In the genomic region with DNA sequence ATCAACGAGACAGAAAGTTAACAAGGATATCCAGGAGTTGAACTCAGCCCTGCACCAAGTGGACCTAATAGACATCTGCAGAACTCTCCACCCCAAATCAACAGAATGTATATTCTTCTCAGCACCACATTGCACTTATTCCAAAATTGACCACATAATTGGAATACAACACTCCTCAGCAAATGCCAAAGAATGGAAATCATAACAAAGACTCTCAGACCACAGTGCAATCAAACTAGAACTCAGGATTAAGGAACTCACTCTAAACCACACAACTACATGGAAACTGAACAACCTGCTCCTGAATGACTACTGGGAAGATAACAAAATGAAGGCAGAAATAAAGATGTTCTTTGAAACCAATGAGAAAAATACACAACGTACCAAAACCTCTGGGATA, we compare ENCODE assay signal across 5 cellular contexts.
DNase-seq lines count a peak whose midpoint lies in the region; TF ChIP-seq lines count a peak whose summit lies in the region.
"Not testable (repeated sequence)": the region's sequence is repeated elsewhere in the genome, so short reads cannot be mapped to it uniquely, and the experiment has no call there.

No MANE protein-coding gene starts in this region.

- H3K27me3 Mint-ChIP-seq in activated CD4-positive, alpha-beta T cell treated with anti-CD3 and anti-CD28 coated beads, Interleukin-2, amount 10 ng/mL, durations not matched to agents 24 days and 14 days; progenitor cell of endocrine pancreas: not testable (repeated sequence)

- H3K4me3 ChIP-seq in AG10803 (ENCODE audit: low read length); astrocyte of the cerebellum (ENCODE audit: low read depth, low read length); astrocyte of the spinal cord (ENCODE audit: low read depth, low read length): not testable (repeated sequence)

- not testable (repeated sequence) for H3K9me3 Mint-ChIP-seq in activated CD4-positive, alpha-beta T cell treated with anti-CD3 and anti-CD28 coated beads, Interleukin-2, amount 10 ng/mL, durations not matched to agents 24 days and 14 days; progenitor cell of endocrine pancreas (ENCODE audit: low read depth)

- not testable (repeated sequence) for H3K4me1 Mint-ChIP-seq in activated CD4-positive, alpha-beta T cell treated with anti-CD3 and anti-CD28 coated beads, Interleukin-2, amount 10 ng/mL, durations not matched to agents 24 days and 14 days
- peaks cover 16% of the 10 kb centered on the region for H3K4me1 Mint-ChIP-seq in progenitor cell of endocrine pancreas (ENCODE audit: low read depth)

- not testable (repeated sequence) for TF ChIP-seq CTCF in AG10803 (conservative IDR thresholded peaks at IDR 0.05; ENCODE audit: low read length); astrocyte of the cerebellum (IDR thresholded peaks at IDR 0.05; ENCODE audit: low read depth, low read length, missing control alignments); astrocyte of the spinal cord (IDR thresholded peaks at IDR 0.05; ENCODE audit: low read depth, low read length); progenitor cell of endocrine pancreas (IDR thresholded peaks at IDR 0.05; ENCODE audit: unreplicated experiment)

- not testable (repeated sequence) for H3K27ac Mint-ChIP-seq in activated CD4-positive, alpha-beta T cell treated with anti-CD3 and anti-CD28 coated beads, Interleukin-2, amount 10 ng/mL, durations not matched to agents 24 days and 14 days
- H3K27ac Mint-ChIP-seq in progenitor cell of endocrine pancreas, result peak overlapping the region; percentile 67

- peak; percentile 25 for DNase-seq in AG10803 (ENCODE audit: low read depth)
- DNase-seq in activated CD4-positive, alpha-beta T cell treated with anti-CD3 and anti-CD28 coated beads, Interleukin-2, amount 10 ng/mL, durations not matched to agents 24 days and 14 days, result peak; percentile 14
- peak; percentile 38 for DNase-seq in astrocyte of the cerebellum (ENCODE audit: low read depth)
- DNase-seq in astrocyte of the spinal cord (ENCODE audit: low read depth, low spot score), result peak; percentile 38
- not testable (repeated sequence) for DNase-seq in progenitor cell of endocrine pancreas (ENCODE audit: low spot score, unreplicated experiment)

- intact Hi-C loops in activated CD4-positive, alpha-beta T cell treated with anti-CD3 and anti-CD28 coated beads, Interleukin-2, amount 10 ng/mL, durations not matched to agents 24 days and 14 days (cut with micrococcal nuclease), result not testable (repeated sequence)

- peaks cover 11% of the 10 kb centered on the region for H3K36me3 Mint-ChIP-seq in activated CD4-positive, alpha-beta T cell treated with anti-CD3 and anti-CD28 coated beads, Interleukin-2, amount 10 ng/mL, durations not matched to agents 24 days and 14 days (ENCODE audit: low read depth)
- H3K36me3 Mint-ChIP-seq in progenitor cell of endocrine pancreas (ENCODE audit: insufficient read depth), result peaks cover 47% of the 10 kb centered on the region

- in situ Hi-C loops in astrocyte of the cerebellum (cut with HindIII; ENCODE audit: low sequenced_read_pairs); astrocyte of the spinal cord (cut with HindIII; ENCODE audit: low sequenced_read_pairs): not testable (repeated sequence)

- not testable (repeated sequence) for H3K4me3 Mint-ChIP-seq in activated CD4-positive, alpha-beta T cell treated with anti-CD3 and anti-CD28 coated beads, Interleukin-2, amount 10 ng/mL, durations not matched to agents 24 days and 14 days; progenitor cell of endocrine pancreas (ENCODE audit: low read depth)
